In genomic region chr11:63557548-63557947, GRCh38 we compare ENCODE assay signal across 21 cellular contexts. TPM values are rescaled to one million over a fixed set of nuclear protein-coding genes. Genes with fewer than 3 reads are reported as not detected.
DNase-seq lines count a peak whose midpoint lies in the region; ATAC-seq, FAIRE-seq and TF ChIP-seq lines count a peak whose summit lies in the region.
"Had no signal": no experiment of that assay in that cellular context is flagged by ENCODE, and none has a peak within 500 bp of the region (broad histone marks: within the 10 kb centered on the region; RNA-seq: fewer than 3 reads in every experiment).

No MANE protein-coding gene starts in this region.

- H3K18ac ChIP-seq in neuronal stem cell (ENCODE audit: low read length): no peak overlapping the region

- H4K20me1 ChIP-seq in mammary epithelial cell (ENCODE audit: insufficient read depth, low read length): no peaks in the 10 kb centered on the region
- H4K20me1 ChIP-seq in K562 (replicated peaks; ENCODE audit: control insufficient read depth, insufficient read depth, low read length): no peaks in the 10 kb centered on the region
- no peaks in the 10 kb centered on the region for H4K20me1 ChIP-seq in MM.1S (ENCODE audit: insufficient read depth, low read length)

- H3K14ac ChIP-seq in neuronal stem cell (ENCODE audit: low read length): no peak overlapping the region

- H4K8ac ChIP-seq in neuronal stem cell (ENCODE audit: low read depth, low read length): no peak overlapping the region

- H3K4ac ChIP-seq in neuronal stem cell (ENCODE audit: low read length): no peak overlapping the region

- DNase-seq in breast epithelium (ENCODE audit: low spot score in 2 of 2): no peak
- no peak for DNase-seq in mammary epithelial cell
- DNase-seq in K562 (ENCODE audit: extremely low read depth in 1 of 4, low spot score in 3 of 4): no peak
- no peak for DNase-seq in neuronal stem cell (ENCODE audit: low spot score)
- no peak for DNase-seq in MM.1S
- DNase-seq in COLO668 (lab: John Stamatoyannopoulos, UW; ENCODE audit: unreplicated experiment): no peak
- DNase-seq: BE2C, Caco-2, DND-41, GDM1, HCEC 1CT, HFFc6 had no signal

- no peak for TF ChIP-seq RAD21 in K562 (CRISPR knock-in tag; conservative IDR thresholded peaks at IDR 0.05 in 1 of 2, IDR thresholded peaks at IDR 0.05 in 1 of 2)

- H3K27ac ChIP-seq in breast epithelium (peak overlapping the region; percentile 78 to 89), mammary epithelial cell (ENCODE audit: insufficient read depth, low read depth, low read length) (no peak overlapping the region), K562 (ENCODE audit: extremely low read depth, low read depth, low read length) (no peak overlapping the region), neuronal stem cell (replicated peaks; ENCODE audit: low read length) (no peak overlapping the region), MM.1S (ENCODE audit: low read length) (no peak overlapping the region)
- H3K27ac ChIP-seq: C4-2B, HL-60 had no signal

- H3K23ac ChIP-seq in neuronal stem cell (ENCODE audit: low read depth, low read length, poor library complexity): no peak overlapping the region

- H2BK15ac ChIP-seq in neuronal stem cell (ENCODE audit: low read length): no peak overlapping the region

- H3K9me1 ChIP-seq in K562 (ENCODE audit: control insufficient read depth, insufficient read depth, low read length): no peaks in the 10 kb centered on the region

- H3K79me1 ChIP-seq in neuronal stem cell (ENCODE audit: low read depth, low read length): no peaks in the 10 kb centered on the region

- BruUV-seq in mammary epithelial cell (replicated peaks; lab: Mats Ljungman, UMichigan) (no TSS peak), K562 (replicated peaks; lab: Mats Ljungman, UMichigan) (no TSS peak)

- CTCF ChIA-PET in mammary epithelial cell (lab: Charles Lee; ENCODE audit: low non-redundant PET) (no interaction called here), K562 (lab: Yijun Ruan, JAX; ENCODE audit: low intra/inter-chr PET ratio) (no interaction called here)

- H2BK12ac ChIP-seq in neuronal stem cell (ENCODE audit: low read length): no peak overlapping the region

- H3K9me3 ChIP-seq in breast epithelium (no peaks in the 10 kb centered on the region), mammary epithelial cell (replicated peaks; ENCODE audit: insufficient read depth, low read length) (no peaks in the 10 kb centered on the region), K562 (replicated peaks; ENCODE audit: control insufficient read depth, insufficient read depth, low read depth, low read length) (no peaks in the 10 kb centered on the region), neuronal stem cell (replicated peaks in 1 of 2; ENCODE audit: control insufficient read depth in 2 of 2, insufficient read depth in 1 of 2, low read depth in 1 of 2, low read length in 2 of 2) (no peaks in the 10 kb centered on the region), MM.1S (replicated peaks; ENCODE audit: insufficient read depth, low read length) (no peaks in the 10 kb centered on the region)
- H3K9me3 ChIP-seq: BE2C, Caco-2 had no signal

- TF ChIP-seq POLR2A in breast epithelium (IDR thresholded peaks at IDR 0.05) (no peak), K562 (conservative IDR thresholded peaks at IDR 0.05) (no peak)

- TF ChIP-seq EP300 in K562 (IDR thresholded peaks at IDR 0.05; ENCODE audit: low read length): no peak

- H3K9me2 ChIP-seq in MM.1S (replicated peaks; ENCODE audit: insufficient read depth, low read length): no peaks in the 10 kb centered on the region

- H3K79me2 ChIP-seq in mammary epithelial cell (ENCODE audit: insufficient read depth, low read length): no peaks in the 10 kb centered on the region
- H3K79me2 ChIP-seq in K562 (ENCODE audit: control insufficient read depth, insufficient read depth, low read length): no peaks in the 10 kb centered on the region
- H3K79me2 ChIP-seq in MM.1S (ENCODE audit: low read length): no peaks in the 10 kb centered on the region

- no peak for ATAC-seq in K562
- ATAC-seq in HG03175 (IDR thresholded peaks at IDR 0.05; ENCODE audit: unreplicated experiment): no peak
- ATAC-seq: CD8-positive, alpha-beta T cell had no signal

- no peak for FAIRE-seq in K562 (lab: Jason Lieb, UNC)
- FAIRE-seq: A204.1, GM12892, GM19239, H1 had no signal

- H2AK5ac ChIP-seq in neuronal stem cell (ENCODE audit: low read depth, low read length): no peak overlapping the region

- H2BK120ac ChIP-seq in neuronal stem cell (ENCODE audit: low read depth, low read length): no peak overlapping the region

- H3K36me3 ChIP-seq in breast epithelium (no peaks in the 10 kb centered on the region), mammary epithelial cell (ENCODE audit: insufficient read depth, low read length) (no peaks in the 10 kb centered on the region), K562 (ENCODE audit: control insufficient read depth, insufficient read depth, low read length) (no peaks in the 10 kb centered on the region), neuronal stem cell (replicated peaks in 1 of 2; ENCODE audit: control insufficient read depth in 2 of 2, insufficient read depth in 2 of 2, low read length in 2 of 2) (no peaks in the 10 kb centered on the region), MM.1S (replicated peaks; ENCODE audit: insufficient read depth, low read length) (no peaks in the 10 kb centered on the region)
- H3K36me3 ChIP-seq: BE2C had no signal

- peaks cover 0 to 9% of the 10 kb centered on the region in 2 donors for H3K4me1 ChIP-seq in breast epithelium
- H3K4me1 ChIP-seq in mammary epithelial cell (ENCODE audit: insufficient read depth, low read length): peaks cover 22% of the 10 kb centered on the region
- peaks cover 0 to 17% of the 10 kb centered on the region in 2 experiments; a peak in 4 of 5 replicates for H3K4me1 ChIP-seq in K562 (replicated peaks in 1 of 2; ENCODE audit: control insufficient read depth in 2 of 2, insufficient read depth in 2 of 2, low read length in 2 of 2)
- H3K4me1 ChIP-seq in neuronal stem cell (ENCODE audit: control insufficient read depth in 2 of 2, insufficient read depth in 1 of 2, low read depth in 1 of 2, low read length in 2 of 2): peaks cover 2 to 5% of the 10 kb centered on the region in 2 donors
- H3K4me1 ChIP-seq in MM.1S (ENCODE audit: low read length): peaks cover 10% of the 10 kb centered on the region
- H3K4me1 ChIP-seq: BE2C had no signal

- H3K4me3 ChIP-seq in breast epithelium (no peak overlapping the region), mammary epithelial cell (replicated peaks in 1 of 3; ENCODE audit: insufficient read depth in 1 of 3, low read depth in 2 of 3, low read length in 3 of 3) (no peak overlapping the region), K562 (no peak overlapping the region), neuronal stem cell (ENCODE audit: low read length in 2 of 2) (no peak overlapping the region), MM.1S (ENCODE audit: low read length) (no peak overlapping the region)

- intact Hi-C loops in breast epithelium (cut with DNase I; ENCODE audit: low total_unique reads) (no loop called here), mammary epithelial cell (cut with micrococcal nuclease) (no loop called here), K562 (cut with micrococcal nuclease) (no loop called here)

- H2BK5ac ChIP-seq in neuronal stem cell (ENCODE audit: low read length): peak overlapping the region; percentile 6

- H3K27me3 ChIP-seq in breast epithelium: no peaks in the 10 kb centered on the region
- H3K27me3 ChIP-seq in mammary epithelial cell (ENCODE audit: insufficient read depth, low read length): no peaks in the 10 kb centered on the region
- no peaks in the 10 kb centered on the region for H3K27me3 ChIP-seq in K562 (ENCODE audit: control insufficient read depth in 2 of 2, insufficient read depth in 2 of 2, low read length in 2 of 2)
- peaks cover 0 to 17% (median 0%) of the 10 kb centered on the region in 3 experiments for H3K27me3 ChIP-seq in neuronal stem cell (ENCODE audit: control insufficient read depth in 3 of 3, insufficient read depth in 3 of 3, low read depth in 1 of 3, low read length in 3 of 3)
- no peaks in the 10 kb centered on the region for H3K27me3 ChIP-seq in MM.1S (replicated peaks; ENCODE audit: insufficient read depth, low read length)
- H3K27me3 ChIP-seq: BE2C had no signal

- 0 out of 2 replicates have a peak, but pooled peaks cover 4% of the 10 kb centered on the region for H3F3A ChIP-seq in MM.1S (ENCODE audit: insufficient read depth, low read length)

- WGBS in mammary epithelial cell (ENCODE audit: low coverage, missing lambda C conversion rate): 78% methylated on average over 6 of the region's 6 CpGs
- 55% methylated on average over 6 of the region's 6 CpGs for WGBS in K562 (ENCODE audit: insufficient coverage, low coverage, missing lambda C conversion rate)
- no CpG with 5 or more reads among the region's 6 CpGs for WGBS in neuronal stem cell (ENCODE audit: extremely low coverage in 2 of 2, insufficient read length in 2 of 2, insufficient replicate concordance in 1 of 2), 2 donors

- H3K4me2 ChIP-seq in mammary epithelial cell (ENCODE audit: insufficient read depth, low read depth, low read length) (no peak overlapping the region), K562 (ENCODE audit: insufficient read depth, low read length) (no peak overlapping the region), neuronal stem cell (ENCODE audit: insufficient read depth, low read length, poor library complexity, severe bottlenecking) (no peak overlapping the region), MM.1S (ENCODE audit: low read depth, low read length) (no peak overlapping the region)

- H3K9ac ChIP-seq in mammary epithelial cell (ENCODE audit: insufficient read depth, low read length) (no peak overlapping the region), K562 (ENCODE audit: insufficient read depth in 1 of 2, low read depth in 2 of 2, low read length in 2 of 2) (no peak overlapping the region), neuronal stem cell (ENCODE audit: low read depth, low read length, poor library complexity) (no peak overlapping the region), MM.1S (ENCODE audit: low read length) (no peak overlapping the region)

- POLR2A ChIA-PET in K562 (lab: Yijun Ruan, JAX): no interaction called here

- H4K91ac ChIP-seq in neuronal stem cell (ENCODE audit: low read depth, low read length, poor library complexity): no peak overlapping the region

- dilution Hi-C loops in mammary epithelial cell (cut with HindIII; ENCODE audit: low sequenced_read_pairs): no loop called here

- H2AFZ ChIP-seq in mammary epithelial cell (ENCODE audit: low read depth, low read length) (no peak overlapping the region), K562 (ENCODE audit: low read depth, low read length) (0 out of 2 replicates have a peak overlapping the region, but pooled peaks have one; percentile 1), neuronal stem cell (ENCODE audit: low read length) (no peak overlapping the region), MM.1S (ENCODE audit: low read length) (no peak overlapping the region)

- in situ Hi-C loops in mammary epithelial cell (cut with MboI; ENCODE audit: low sequenced_read_pairs in 2 of 2) (no loop called here), K562 (cut with MboI) (no loop called here)

- TF ChIP-seq CTCF in breast epithelium (IDR thresholded peaks at IDR 0.05) (no peak), mammary epithelial cell (conservative IDR thresholded peaks at IDR 0.05 in 1 of 2, IDR thresholded peaks at IDR 0.05 in 1 of 2; ENCODE audit: extremely low read depth in 1 of 2, insufficient read depth in 1 of 2, low read depth in 1 of 2, low read length in 2 of 2) (no peak), K562 (IDR thresholded peaks at IDR 0.05 in 2 of 3, conservative IDR thresholded peaks at IDR 0.05 in 1 of 3; ENCODE audit: insufficient read depth in 2 of 3, low read depth in 1 of 3, low read length in 3 of 3) (no peak), MM.1S (IDR thresholded peaks at IDR 0.05; ENCODE audit: low read length) (no peak)

RNA-seq across cellular contexts. Expression of gene PLAAT2, which starts 5.6 kb away (rescaled TPM):
- total RNA-seq in breast epithelium: 1 to 10 TPM; 1.1 to 2.6 (median 2.0) TPM
- total RNA-seq in mammary epithelial cell: under 1 TPM in 1 of 2 donors, not detected in 1; 0.87 TPM
- 1.6 TPM for polyA plus RNA-seq in mammary epithelial cell
- not detected for polyA minus RNA-seq in mammary epithelial cell
- not detected in 2 replicates for total RNA-seq in K562 (2011; cell fraction: chromatin; rRNA removed; ENCODE audit: low replicate concordance)
- not detected in 2 replicates for total RNA-seq in K562 (2011; cell fraction: nucleolus; rRNA removed)
- not detected in 2 replicates for total RNA-seq in K562 (2011; cell fraction: nucleoplasm; rRNA removed)
- total RNA-seq in K562 (2014; rRNA removed): not detected in 2 replicates
- not detected in 2 replicates for total RNA-seq in K562 (2014; rRNA removed; fragmentation: Illumina TruSeq; extraction: Trizol)
- total RNA-seq in K562 (2015; rRNA removed; fragmentation: Illumina TruSeq; extraction: Trizol): not detected in 2 replicates
- not detected in 2 replicates for total RNA-seq in K562 (2021)
- not detected in 2 replicates for polyA plus RNA-seq in K562 (2011; rRNA removed)
- not detected in 2 replicates for polyA plus RNA-seq in K562 (2011; cell fraction: cytosol; rRNA removed)
- polyA plus RNA-seq in K562 (2011; cell fraction: nucleus; rRNA removed): not detected in 2 replicates
- polyA plus RNA-seq in K562 (2012): not detected in 2 replicates
- not detected in 2 replicates for polyA plus RNA-seq in K562 (2014; fragmentation: Illumina TruSeq; extraction: Trizol)
- not detected for polyA plus RNA-seq in K562 (2014; fragmentation: Nextera tagmentation; extraction: Ambion mirVana)
- polyA plus RNA-seq in K562 (2014; rRNA removed): not detected in 2 replicates
- polyA minus RNA-seq in K562 (2011; rRNA and poly(A)+ RNA removed): not detected in 2 replicates
- not detected in 2 replicates for polyA minus RNA-seq in K562 (2011; cell fraction: cytosol; rRNA and poly(A)+ RNA removed)
- not detected in 2 replicates for polyA minus RNA-seq in K562 (2011; cell fraction: nucleus; rRNA and poly(A)+ RNA removed)
- not detected for polyA plus RNA-seq in neuronal stem cell (2013, experiment 1 of 2)
- not detected for polyA plus RNA-seq in neuronal stem cell (2013, experiment 2 of 2)
- total RNA-seq: H1, HFFc6 had no signal
- polyA plus RNA-seq: AG04450 had no signal

RNA-seq across cellular contexts. Expression of gene PLAAT4, which starts 20.9 kb away (rescaled TPM):
- total RNA-seq in breast epithelium (10 to 100 TPM; 13.9 to 100.0 (median 95.3) TPM), mammary epithelial cell (1 to 10 TPM in 1 of 2 donors, under 1 TPM in 1; 0.67 to 1.3 TPM), K562 (2014; rRNA removed) (0.37 TPM in 1 of 2 replicates, not detected in the other), K562 (2014; rRNA removed; fragmentation: Illumina TruSeq; extraction: Trizol) (0.99 and 1.0 TPM in 2 replicates), K562 (2015; rRNA removed; fragmentation: Illumina TruSeq; extraction: Trizol) (2.0 and 3.0 TPM in 2 replicates), K562 (2021) (0.80 and 1.2 TPM in 2 replicates)
- polyA plus RNA-seq in mammary epithelial cell (3.5 TPM), K562 (2011; rRNA removed) (0.43 and 0.54 TPM in 2 replicates), K562 (2014; fragmentation: Illumina TruSeq; extraction: Trizol) (1.1 and 1.3 TPM in 2 replicates), K562 (2014; fragmentation: Nextera tagmentation; extraction: Ambion mirVana) (1 to 10 TPM; 1.2 to 2.1 TPM), K562 (2014; rRNA removed) (0.57 and 1.7 TPM in 2 replicates)
- polyA minus RNA-seq in mammary epithelial cell: not detected
- total RNA-seq in K562 (2011; cell fraction: chromatin; rRNA removed; ENCODE audit: low replicate concordance): not detected in 2 replicates
- total RNA-seq in K562 (2011; cell fraction: nucleolus; rRNA removed): 0.67 TPM in 1 of 2 replicates, not detected in the other
- total RNA-seq in K562 (2011; cell fraction: nucleoplasm; rRNA removed): 0.51 TPM in 1 of 2 replicates, not detected in the other
- polyA plus RNA-seq in K562 (2011; cell fraction: cytosol; rRNA removed): 0.19 and 0.60 TPM in 2 replicates
- polyA plus RNA-seq in K562 (2011; cell fraction: nucleus; rRNA removed): 0.20 and 0.47 TPM in 2 replicates
- polyA plus RNA-seq in K562 (2012): 2.3 and 7.2 TPM in 2 replicates
- polyA minus RNA-seq in K562 (2011; rRNA and poly(A)+ RNA removed): 0.84 TPM in 1 of 2 replicates, not detected in the other
- 1.2 TPM in 1 of 2 replicates, not detected in the other for polyA minus RNA-seq in K562 (2011; cell fraction: cytosol; rRNA and poly(A)+ RNA removed)
- not detected in 2 replicates for polyA minus RNA-seq in K562 (2011; cell fraction: nucleus; rRNA and poly(A)+ RNA removed)
- polyA plus RNA-seq in neuronal stem cell (2013, experiment 1 of 2): not detected
- polyA plus RNA-seq in neuronal stem cell (2013, experiment 2 of 2): not detected

RNA-seq across cellular contexts. Expression of gene LGALS12, which starts 51.7 kb away (rescaled TPM):
- total RNA-seq in breast epithelium (10 to 100 TPM in 2 of 3 donors, 1 to 10 TPM in 1; 6.6 to 82.6 (median 11.9) TPM), mammary epithelial cell (not detected), K562 (2014; rRNA removed) (5.1 TPM in 2 replicates), K562 (2014; rRNA removed; fragmentation: Illumina TruSeq; extraction: Trizol) (2.2 and 2.9 TPM in 2 replicates), K562 (2015; rRNA removed; fragmentation: Illumina TruSeq; extraction: Trizol) (4.7 and 5.2 TPM in 2 replicates), K562 (2021) (4.5 and 5.1 TPM in 2 replicates)
- polyA plus RNA-seq in mammary epithelial cell (not detected), K562 (2011; rRNA removed) (8.0 and 9.5 TPM in 2 replicates), K562 (2014; fragmentation: Illumina TruSeq; extraction: Trizol) (5.0 and 5.7 TPM in 2 replicates), K562 (2014; fragmentation: Nextera tagmentation; extraction: Ambion mirVana) (under 1 TPM; 0.66 to 0.99 TPM), K562 (2014; rRNA removed) (3.6 and 5.2 TPM in 2 replicates)
- polyA minus RNA-seq in mammary epithelial cell: not detected
- 1.3 and 4.1 TPM in 2 replicates for total RNA-seq in K562 (2011; cell fraction: chromatin; rRNA removed; ENCODE audit: low replicate concordance)
- total RNA-seq in K562 (2011; cell fraction: nucleolus; rRNA removed): 1.4 and 3.0 TPM in 2 replicates
- total RNA-seq in K562 (2011; cell fraction: nucleoplasm; rRNA removed): 1.6 and 1.9 TPM in 2 replicates
- polyA plus RNA-seq in K562 (2011; cell fraction: cytosol; rRNA removed): 11.8 and 13.9 TPM in 2 replicates
- 6.9 and 7.5 TPM in 2 replicates for polyA plus RNA-seq in K562 (2011; cell fraction: nucleus; rRNA removed)
- 5.1 and 15.0 TPM in 2 replicates for polyA plus RNA-seq in K562 (2012)
- polyA minus RNA-seq in K562 (2011; rRNA and poly(A)+ RNA removed): 3.5 and 4.7 TPM in 2 replicates
- 2.7 and 3.4 TPM in 2 replicates for polyA minus RNA-seq in K562 (2011; cell fraction: cytosol; rRNA and poly(A)+ RNA removed)
- polyA minus RNA-seq in K562 (2011; cell fraction: nucleus; rRNA and poly(A)+ RNA removed): 2.6 and 2.9 TPM in 2 replicates
- polyA plus RNA-seq in neuronal stem cell (2013, experiment 1 of 2): not detected
- polyA plus RNA-seq in neuronal stem cell (2013, experiment 2 of 2): not detected
- total RNA-seq: Caco-2; CD8-positive, alpha-beta T cell; HFFc6 had no signal
- polyA plus RNA-seq: AG04450 had no signal

RNA-seq across cellular contexts. Expression of gene PLAAT3, which starts 56.7 kb away (rescaled TPM):
- 100 to 1,000 TPM; 128 to 527 (median 204) TPM for total RNA-seq in breast epithelium
- total RNA-seq in mammary epithelial cell: 1 to 10 TPM; 2.7 to 6.3 TPM
- polyA plus RNA-seq in mammary epithelial cell: 2.1 TPM
- polyA minus RNA-seq in mammary epithelial cell: 13.1 TPM
- 0.60 and 1.1 TPM in 2 replicates for total RNA-seq in K562 (2011; cell fraction: chromatin; rRNA removed; ENCODE audit: low replicate concordance)
- total RNA-seq in K562 (2011; cell fraction: nucleolus; rRNA removed): 0.33 and 1.1 TPM in 2 replicates
- 0.88 and 0.92 TPM in 2 replicates for total RNA-seq in K562 (2011; cell fraction: nucleoplasm; rRNA removed)
- 1.2 and 1.7 TPM in 2 replicates for total RNA-seq in K562 (2014; rRNA removed)
- 0.77 and 1.2 TPM in 2 replicates for total RNA-seq in K562 (2014; rRNA removed; fragmentation: Illumina TruSeq; extraction: Trizol)
- total RNA-seq in K562 (2015; rRNA removed; fragmentation: Illumina TruSeq; extraction: Trizol): 0.60 and 1.4 TPM in 2 replicates
- total RNA-seq in K562 (2021): 2.7 TPM in 2 replicates
- 1.3 and 2.0 TPM in 2 replicates for polyA plus RNA-seq in K562 (2011; rRNA removed)
- polyA plus RNA-seq in K562 (2011; cell fraction: cytosol; rRNA removed): 1.6 and 3.9 TPM in 2 replicates
- 0.73 and 0.92 TPM in 2 replicates for polyA plus RNA-seq in K562 (2011; cell fraction: nucleus; rRNA removed)
- 3.4 and 5.8 TPM in 2 replicates for polyA plus RNA-seq in K562 (2012)
- polyA plus RNA-seq in K562 (2014; fragmentation: Illumina TruSeq; extraction: Trizol): 0.80 and 1.6 TPM in 2 replicates
- 1 to 10 TPM; 1.3 to 1.9 TPM for polyA plus RNA-seq in K562 (2014; fragmentation: Nextera tagmentation; extraction: Ambion mirVana)
- 0.96 and 1.4 TPM in 2 replicates for polyA plus RNA-seq in K562 (2014; rRNA removed)
- polyA minus RNA-seq in K562 (2011; rRNA and poly(A)+ RNA removed): 2.3 and 4.8 TPM in 2 replicates
- 2.1 and 2.2 TPM in 2 replicates for polyA minus RNA-seq in K562 (2011; cell fraction: cytosol; rRNA and poly(A)+ RNA removed)
- polyA minus RNA-seq in K562 (2011; cell fraction: nucleus; rRNA and poly(A)+ RNA removed): 0.54 and 0.67 TPM in 2 replicates
- polyA plus RNA-seq in neuronal stem cell (2013, experiment 1 of 2): 5.5 TPM
- polyA plus RNA-seq in neuronal stem cell (2013, experiment 2 of 2): 6.0 TPM

Comparison
In these comparisons a context has a peak if more than half of its experiments do, and no peak if none do; other contexts are left out.
1. H3K27ac ChIP-seq: peak in breast epithelium (2 of 2); none in mammary epithelial cell (single experiment), K562 (single experiment), neuronal stem cell (single experiment) and MM.1S (single experiment).